In genomic region chr11:106086850-106087249, GRCh38 we compare ENCODE assay signal across 12 cellular contexts. TPM values are rescaled to one million over a fixed set of nuclear protein-coding genes. Genes with fewer than 3 reads are reported as not detected.
A peak's percentile ranks its signal among the peaks of the same experiment; 100 is the strongest.
DNase-seq lines count a peak whose midpoint lies in the region; ATAC-seq, FAIRE-seq and TF ChIP-seq lines count a peak whose summit lies in the region.
"Had no signal": no experiment of that assay in that cellular context is flagged by ENCODE, and none has a peak within 500 bp of the region (broad histone marks: within the 10 kb centered on the region; RNA-seq: fewer than 3 reads in every experiment).

No MANE protein-coding gene starts in this region.

- H3K4me3 ChIP-seq in esophagus muscularis mucosa, result peak overlapping the region in 1 of 4 donors; percentile 3
- no peak overlapping the region for H3K4me3 ChIP-seq in sigmoid colon
- H3K4me3 ChIP-seq in transverse colon, result no peak overlapping the region
- H3K4me3 ChIP-seq: right atrium auricular region had no signal

- H3K27ac ChIP-seq in esophagus muscularis mucosa (replicated peaks in 1 of 4) (peak overlapping the region; percentile 2 to 57 (median 24)), sigmoid colon (peak overlapping the region; percentile 10 to 55 (median 30)), transverse colon (peak overlapping the region in 1 of 4 donors; percentile 21)
- H3K27ac ChIP-seq: right atrium auricular region had no signal

- TF ChIP-seq POLR2A in esophagus muscularis mucosa (IDR thresholded peaks at IDR 0.05; ENCODE audit: low read depth) (no peak), sigmoid colon (IDR thresholded peaks at IDR 0.05) (no peak), transverse colon (IDR thresholded peaks at IDR 0.05) (no peak)

- in situ Hi-C loops in G401 (cut with HindIII; ENCODE audit: low sequenced_read_pairs), result no loop called here
- in situ Hi-C loops in transverse colon (cut with MboI; ENCODE audit: low pct_ligation_motif_present in 1 of 4, low pct_unique_long_range_greater_than_20kb in 1 of 4, low sequenced_read_pairs in 3 of 4), result no loop called here

- H3K27me3 ChIP-seq in esophagus muscularis mucosa, result no peaks in the 10 kb centered on the region
- no peaks in the 10 kb centered on the region for H3K27me3 ChIP-seq in sigmoid colon
- H3K27me3 ChIP-seq in transverse colon, result no peaks in the 10 kb centered on the region
- H3K27me3 ChIP-seq: right atrium auricular region had no signal

- peak; percentile 42 for FAIRE-seq in TTC549 (lab: Jason Lieb, UNC)

- H3K9me3 ChIP-seq in esophagus muscularis mucosa, result no peaks in the 10 kb centered on the region
- no peaks in the 10 kb centered on the region for H3K9me3 ChIP-seq in sigmoid colon
- no peaks in the 10 kb centered on the region for H3K9me3 ChIP-seq in transverse colon
- H3K9me3 ChIP-seq: right atrium auricular region had no signal

- TF ChIP-seq EP300 in esophagus muscularis mucosa (IDR thresholded peaks at IDR 0.05) (no peak), sigmoid colon (IDR thresholded peaks at IDR 0.05) (no peak), transverse colon (IDR thresholded peaks at IDR 0.05; ENCODE audit: low read depth) (no peak)

- no peak for TF ChIP-seq CTCF in esophagus muscularis mucosa (IDR thresholded peaks at IDR 0.05)
- TF ChIP-seq CTCF in sigmoid colon (IDR thresholded peaks at IDR 0.05), result no peak
- no peak for TF ChIP-seq CTCF in transverse colon (IDR thresholded peaks at IDR 0.05)

- WGBS in esophagus muscularis mucosa, result 63% methylated on average over 2 of the region's 2 CpGs
- 62 to 79% methylated on average over 2 of the region's 2 CpGs for WGBS in sigmoid colon, 2 donors
- WGBS in transverse colon (ENCODE audit: low coverage in 1 of 2), 2 donors, result 42 to 63% methylated on average over 2 of the region's 2 CpGs

- H3K36me3 ChIP-seq in esophagus muscularis mucosa, result peaks cover 0 to 23% (median 9%) of the 10 kb centered on the region in 4 donors
- H3K36me3 ChIP-seq in sigmoid colon, result peaks cover 0 to 40% (median 0%) of the 10 kb centered on the region in 4 donors
- peaks cover 0 to 19% (median 0%) of the 10 kb centered on the region in 4 donors for H3K36me3 ChIP-seq in transverse colon

- H3K4me1 ChIP-seq in esophagus muscularis mucosa (peaks cover 21 to 76% (median 76%) of the 10 kb centered on the region in 4 donors), sigmoid colon (peaks cover 0 to 72% (median 45%) of the 10 kb centered on the region in 4 donors), transverse colon (peaks cover 0 to 54% (median 8%) of the 10 kb centered on the region in 4 donors)

- DNase-seq in G401 (ENCODE audit: low spot score) (peak; percentile 56), esophagus muscularis mucosa (ENCODE audit: extremely low spot score) (no peak), sigmoid colon (no peak), glomerular visceral epithelial cell (ENCODE audit: extremely low spot score) (no peak), transverse colon (no peak)
- DNase-seq: anterior cingulate cortex, NCI-H1417, NCI-H524 treated with DMSO at 0.1 percent for 48 hours had no signal

- intact Hi-C loops in esophagus muscularis mucosa (cut with DNase I), result no loop called here
- intact Hi-C loops in sigmoid colon (cut with DNase I), result no loop called here
- intact Hi-C loops in transverse colon (cut with DNase I; ENCODE audit: low total_unique reads), result no loop called here

- ATAC-seq in GM19324 (IDR thresholded peaks at IDR 0.05; ENCODE audit: low FRiP score, unreplicated experiment) (no peak), GM21619 (IDR thresholded peaks at IDR 0.05; ENCODE audit: unreplicated experiment) (no peak)

RNA-seq across cellular contexts. Expression of gene AASDHPPT, which starts 9.4 kb away (rescaled TPM):
- total RNA-seq in G401 (2014; rRNA removed; shearing (Covaris generic)), result 83.6 and 120 TPM in 2 replicates
- total RNA-seq in esophagus muscularis mucosa (10 to 100 TPM; 23.7 to 28.0 (median 24.7) TPM), sigmoid colon (10 to 100 TPM; 32.5 to 36.8 (median 34.2) TPM), transverse colon (10 to 100 TPM in 2 of 4 donors, 1 to 10 TPM in 2; 3.4 to 25.7 (median 14.9) TPM)
- 10 to 100 TPM in 2 of 3 donors, 1 to 10 TPM in 1; 8.4 to 12.9 (median 10.9) TPM for polyA plus RNA-seq in sigmoid colon

RNA-seq across cellular contexts. Expression of gene KBTBD3, which starts 9.7 kb away (rescaled TPM):
- 0.86 and 1.9 TPM in 2 replicates for total RNA-seq in G401 (2014; rRNA removed; shearing (Covaris generic))
- total RNA-seq in esophagus muscularis mucosa (1 to 10 TPM; 3.6 to 8.3 (median 6.6) TPM), sigmoid colon (10 to 100 TPM in 1 of 4 donors, 1 to 10 TPM in 3; 4.5 to 10.3 (median 5.9) TPM), transverse colon (10 to 100 TPM in 1 of 4 donors, 1 to 10 TPM in 3; 3.6 to 10.5 (median 7.9) TPM)
- 1 to 10 TPM; 2.0 to 6.2 (median 4.2) TPM for polyA plus RNA-seq in sigmoid colon
